ENCODE assay signal across 11 cellular contexts in the genomic region with DNA sequence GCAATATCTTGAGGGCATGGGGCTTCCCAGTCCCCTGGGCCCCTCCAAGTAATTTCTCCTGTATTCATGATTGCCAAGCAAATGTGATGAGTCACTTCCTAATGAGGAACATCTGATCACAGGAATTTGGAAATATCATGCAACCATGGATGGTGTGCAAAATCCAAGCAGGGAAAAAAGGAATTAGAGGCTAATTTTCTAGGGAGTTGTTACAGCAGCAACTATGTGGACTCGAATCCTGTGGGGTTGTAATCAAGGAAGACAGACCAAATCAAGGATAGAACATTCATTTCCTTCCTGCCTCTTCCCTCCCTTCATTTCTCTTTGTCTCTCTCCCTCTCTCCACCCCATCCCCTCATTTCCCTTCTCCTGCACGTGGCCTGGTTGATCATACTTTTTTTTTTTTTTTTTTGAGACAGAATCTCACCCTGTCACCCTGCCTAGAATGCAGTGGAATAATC. TPM values are rescaled to one million over a fixed set of nuclear protein-coding genes. Genes with fewer than 3 reads are reported as not detected.
A peak's percentile ranks its signal among the peaks of the same experiment; 100 is the strongest.
DNase-seq lines count a peak whose midpoint lies in the region; ATAC-seq and TF ChIP-seq lines count a peak whose summit lies in the region.
"Had no signal": no experiment of that assay in that cellular context is flagged by ENCODE, and none has a peak within 500 bp of the region (broad histone marks: within the 10 kb centered on the region; RNA-seq: fewer than 3 reads in every experiment).

No MANE protein-coding gene starts in this region.

- H3K36me3 Mint-ChIP-seq in activated T-cell treated with anti-CD3 and anti-CD28 coated beads, Interleukin-2, amount 50 U/mL, for 24 hours (ENCODE audit: low read depth): no peaks in the 10 kb centered on the region
- H3K36me3 Mint-ChIP-seq in activated T-cell treated with anti-CD3 and anti-CD28 coated beads, Interleukin-2, amount 50 U/mL, for 72 hours (ENCODE audit: insufficient read depth in 2 of 2): no peaks in the 10 kb centered on the region
- no peaks in the 10 kb centered on the region for H3K36me3 Mint-ChIP-seq in chondrocyte (ENCODE audit: low read depth)
- H3K36me3 Mint-ChIP-seq: stimulated activated effector memory CD8-positive, alpha-beta T cell treated with anti-CD3 and anti-CD28 coated beads, Interleukin-12 subunit alpha, Interleukin-12 subunit beta, amount 100 ng/mL, for 72 hours had no signal

- no peak for TF ChIP-seq CTCF in chondrocyte (IDR thresholded peaks at IDR 0.05)

- peaks cover 28% of the 10 kb centered on the region for H3K4me1 Mint-ChIP-seq in activated T-cell treated with anti-CD3 and anti-CD28 coated beads, Interleukin-2, amount 50 U/mL, for 24 hours (ENCODE audit: low read depth)
- peaks cover 20% of the 10 kb centered on the region for H3K4me1 Mint-ChIP-seq in activated T-cell treated with anti-CD3 and anti-CD28 coated beads, Interleukin-2, amount 50 U/mL, for 72 hours (ENCODE audit: low read depth)
- peaks cover 19% of the 10 kb centered on the region for H3K4me1 Mint-ChIP-seq in chondrocyte (ENCODE audit: low read depth)

- no peak overlapping the region for H3K4me3 Mint-ChIP-seq in activated T-cell treated with anti-CD3 and anti-CD28 coated beads, Interleukin-2, amount 50 U/mL, for 24 hours
- no peak overlapping the region for H3K4me3 Mint-ChIP-seq in activated T-cell treated with anti-CD3 and anti-CD28 coated beads, Interleukin-2, amount 50 U/mL, for 72 hours
- no peak overlapping the region for H3K4me3 Mint-ChIP-seq in chondrocyte (ENCODE audit: unreplicated experiment)
- H3K4me3 Mint-ChIP-seq: stimulated activated effector memory CD8-positive, alpha-beta T cell treated with anti-CD3 and anti-CD28 coated beads, Interleukin-12 subunit alpha, Interleukin-12 subunit beta, amount 100 ng/mL, for 72 hours had no signal

- H3K27ac Mint-ChIP-seq in activated T-cell treated with anti-CD3 and anti-CD28 coated beads, Interleukin-2, amount 50 U/mL, for 24 hours: peak overlapping the region; percentile 50
- H3K27ac Mint-ChIP-seq in activated T-cell treated with anti-CD3 and anti-CD28 coated beads, Interleukin-2, amount 50 U/mL, for 72 hours: no peak overlapping the region
- H3K27ac Mint-ChIP-seq in chondrocyte (ENCODE audit: unreplicated experiment): peak overlapping the region; percentile 76
- H3K27ac Mint-ChIP-seq: stimulated activated effector memory CD8-positive, alpha-beta T cell treated with anti-CD3 and anti-CD28 coated beads, Interleukin-12 subunit alpha, Interleukin-12 subunit beta, amount 100 ng/mL, for 72 hours had no signal

- no peaks in the 10 kb centered on the region for H3K27me3 Mint-ChIP-seq in activated T-cell treated with anti-CD3 and anti-CD28 coated beads, Interleukin-2, amount 50 U/mL, for 24 hours
- H3K27me3 Mint-ChIP-seq in activated T-cell treated with anti-CD3 and anti-CD28 coated beads, Interleukin-2, amount 50 U/mL, for 72 hours (ENCODE audit: low read depth): no peaks in the 10 kb centered on the region
- H3K27me3 Mint-ChIP-seq in chondrocyte (ENCODE audit: low read depth): peaks cover 4% of the 10 kb centered on the region

- no peak overlapping the region for H3K4me3 ChIP-seq in skeletal muscle cell (ENCODE audit: low read depth, low read length)
- H3K4me3 ChIP-seq: psoas muscle had no signal

- no peaks in the 10 kb centered on the region for H3K9me3 Mint-ChIP-seq in activated T-cell treated with anti-CD3 and anti-CD28 coated beads, Interleukin-2, amount 50 U/mL, for 24 hours
- H3K9me3 Mint-ChIP-seq in activated T-cell treated with anti-CD3 and anti-CD28 coated beads, Interleukin-2, amount 50 U/mL, for 72 hours: no peaks in the 10 kb centered on the region
- H3K9me3 Mint-ChIP-seq in chondrocyte (ENCODE audit: low read depth): no peaks in the 10 kb centered on the region
- H3K9me3 Mint-ChIP-seq: stimulated activated effector memory CD8-positive, alpha-beta T cell treated with anti-CD3 and anti-CD28 coated beads, Interleukin-12 subunit alpha, Interleukin-12 subunit beta, amount 100 ng/mL, for 72 hours had no signal

- no peak for DNase-seq in activated T-cell treated with anti-CD3 and anti-CD28 coated beads, Interleukin-2, amount 50 U/mL, for 24 hours
- DNase-seq in activated T-cell treated with anti-CD3 and anti-CD28 coated beads, Interleukin-2, amount 50 U/mL, for 72 hours: no peak
- no peak for DNase-seq in chondrocyte (ENCODE audit: low spot score)
- DNase-seq in skeletal muscle cell (ENCODE audit: low read depth): peak; percentile 58
- DNase-seq in NCI-H1105 (lab: John Stamatoyannopoulos, UW): no peak
- DNase-seq: activated T-cell treated with anti-CD3 and anti-CD28 coated beads, Interleukin-2, amount 50 U/mL, for 48 hours; hypothalamus; NCI-H1092; psoas muscle had no signal

- ATAC-seq in activated T-cell treated with anti-CD3 and anti-CD28 coated beads, Interleukin-2, amount 50 U/mL, for 72 hours (replicated peaks in 1 of 2): no peak
- no peak for ATAC-seq in GM21619 (IDR thresholded peaks at IDR 0.05; ENCODE audit: unreplicated experiment)
- ATAC-seq: stimulated activated effector memory CD8-positive, alpha-beta T cell treated with anti-CD3 and anti-CD28 coated beads, Interleukin-12 subunit alpha, Interleukin-12 subunit beta, amount 100 ng/mL, for 72 hours had no signal

RNA-seq across cellular contexts. Expression of a gene that starts 23.9 kb away (rescaled TPM):
- total RNA-seq in activated T-cell treated with anti-CD3 and anti-CD28 coated beads, Interleukin-2, amount 50 U/mL, for 72 hours: 10 to 100 TPM; 35.5 to 53.7 TPM
- total RNA-seq in chondrocyte: 7.7 to 8.2 TPM (median 7.8 TPM) in 3 replicates

RNA-seq across cellular contexts. Expression of a gene that starts 31.4 kb away (rescaled TPM):
- total RNA-seq in activated T-cell treated with anti-CD3 and anti-CD28 coated beads, Interleukin-2, amount 50 U/mL, for 72 hours: under 1 TPM; 0.67 to 0.72 TPM
- 0.77 to 0.95 TPM (median 0.87 TPM) in 3 replicates for total RNA-seq in chondrocyte

RNA-seq across cellular contexts. Expression of a gene that starts 36.1 kb away (rescaled TPM):
- 100 to 1,000 TPM in 1 of 2 donors, 10 to 100 TPM in 1; 94.9 to 113 TPM for total RNA-seq in activated T-cell treated with anti-CD3 and anti-CD28 coated beads, Interleukin-2, amount 50 U/mL, for 72 hours
- total RNA-seq in chondrocyte: 24.0 to 34.1 TPM (median 33.0 TPM) in 3 replicates

RNA-seq across cellular contexts. Expression of a gene that starts 51.0 kb away (rescaled TPM):
- 1 to 10 TPM; 5.4 to 5.6 TPM for total RNA-seq in activated T-cell treated with anti-CD3 and anti-CD28 coated beads, Interleukin-2, amount 50 U/mL, for 72 hours
- total RNA-seq in chondrocyte: 0.42 to 0.87 TPM in 2 of 3 replicates, not detected in the other
- total RNA-seq: psoas muscle had no signal

RNA-seq across cellular contexts. Expression of a gene that starts 58.6 kb away (rescaled TPM):
- 10 to 100 TPM; 21.4 to 23.4 TPM for total RNA-seq in activated T-cell treated with anti-CD3 and anti-CD28 coated beads, Interleukin-2, amount 50 U/mL, for 72 hours
- 0.70 to 1.1 TPM in 2 of 3 replicates, not detected in the other for total RNA-seq in chondrocyte
